In the genomic region with DNA sequence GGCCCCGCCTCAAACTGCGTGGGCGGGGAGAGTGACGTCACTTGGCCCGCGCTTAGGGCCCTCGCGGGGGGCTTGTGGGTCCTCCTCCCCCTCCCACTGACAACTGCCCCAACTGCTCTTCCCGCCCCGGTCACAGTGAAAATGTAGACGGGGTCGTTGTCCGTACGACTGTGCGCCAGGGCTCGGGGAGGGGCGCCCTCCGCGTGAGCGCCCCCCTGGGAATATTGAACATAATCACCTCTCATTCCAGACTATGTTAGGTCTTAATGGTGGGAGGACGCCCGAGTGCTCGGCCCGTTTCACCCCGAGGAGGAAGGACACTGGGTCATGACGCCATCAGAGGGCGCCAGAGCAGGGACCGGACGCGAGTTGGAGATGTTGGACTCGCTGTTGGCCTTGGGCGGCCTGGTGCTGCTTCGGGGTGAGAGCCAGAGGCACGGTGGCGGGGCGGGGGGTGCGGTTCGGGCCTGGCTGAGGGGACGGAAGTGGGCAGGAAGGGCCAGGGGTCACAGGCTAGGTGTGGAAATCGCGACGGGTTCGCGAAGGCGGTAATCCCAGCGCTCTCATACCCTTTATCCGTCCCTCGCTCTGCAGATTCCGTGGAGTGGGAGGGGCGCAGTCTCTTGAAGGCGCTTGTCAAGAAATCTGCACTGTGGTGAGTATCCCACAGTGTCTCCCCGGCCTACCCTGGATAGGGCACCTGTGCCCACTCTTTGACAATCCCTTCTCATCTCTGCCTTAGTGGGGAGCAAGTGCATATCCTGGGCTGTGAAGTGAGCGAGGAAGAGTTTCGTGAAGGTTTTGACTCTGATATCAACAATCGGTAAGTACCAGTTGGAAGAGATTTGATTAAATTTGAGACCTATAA, we compare ENCODE assay signal across 8 cellular contexts. TPM values are rescaled to one million over a fixed set of nuclear protein-coding genes. Genes with fewer than 3 reads are reported as not detected.
DNase-seq lines count a peak whose midpoint lies in the region; ATAC-seq and TF ChIP-seq lines count a peak whose summit lies in the region.

Gene ELP5 (plus strand): TSS at position 40 of the 868 bp plus-strand sequence. CDS start 336 bp downstream, at position 376.

- H3K4me3 Mint-ChIP-seq in activated T-cell treated with anti-CD3 and anti-CD28 coated beads, Interleukin-2, amount 50 U/mL, for 4 hours: peak within 1 kb of the TSS; percentile 97
- peak within 1 kb of the TSS; percentile 91 for H3K4me3 Mint-ChIP-seq in stimulated activated memory B cell treated with anti-CD40 and anti-IgM and Interleukin-4, amounts not matched to agents 10 μg/mL and 1 μg/mL and 100 μg/mL, for 72 hours

- H3K27ac Mint-ChIP-seq in stimulated activated memory B cell treated with anti-CD40 and anti-IgM and Interleukin-4, amounts not matched to agents 10 μg/mL and 1 μg/mL and 100 μg/mL, for 72 hours: peak within 1 kb of the TSS; percentile 98

- peak within 1 kb of the TSS; percentile 75 for H2AFZ ChIP-seq in OCI-LY3 (ENCODE audit: low read depth, low read length)

- ATAC-seq in GM21423 (IDR thresholded peaks at IDR 0.05; ENCODE audit: unreplicated experiment): peak; percentile 53
- ATAC-seq in activated T-cell treated with anti-CD3 and anti-CD28 coated beads, Interleukin-2, amount 50 U/mL, for 4 hours: peak; percentile 57 to 63
- ATAC-seq in esophagus mucosa: peak; percentile 72
- peak; percentile 85 for ATAC-seq in stimulated activated memory B cell treated with anti-CD40 and anti-IgM and Interleukin-4, amounts not matched to agents 10 μg/mL and 1 μg/mL and 100 μg/mL, for 72 hours

- peak within 1 kb of the TSS; percentile 89 for H3K4me3 ChIP-seq in HUES6 (ENCODE audit: low read depth, low read length)
- peak within 1 kb of the TSS; percentile 98 for H3K4me3 ChIP-seq in OCI-LY3 (ENCODE audit: low read length)

- peaks cover 12% of the 10 kb centered on the region; the same call in 1 of the 2 replicates for H3K4me1 ChIP-seq in HUES6 (ENCODE audit: control insufficient read depth, insufficient read depth, low read length)
- peaks cover 16% of the 10 kb centered on the region for H3K4me1 ChIP-seq in OCI-LY3 (ENCODE audit: low read length)

- peak within 1 kb of the TSS; percentile 98 for H3K4me2 ChIP-seq in OCI-LY3 (ENCODE audit: low read length)

- H4K20me1 ChIP-seq in OCI-LY3 (ENCODE audit: insufficient read depth, low read length): peaks cover 8% of the 10 kb centered on the region

- H3K27ac ChIP-seq in HUES6 (ENCODE audit: low read depth, low read length): peak within 1 kb of the TSS; percentile 90
- H3K27ac ChIP-seq in OCI-LY3 (ENCODE audit: low read length): peak within 1 kb of the TSS; percentile 94

- H3K4me1 Mint-ChIP-seq in activated T-cell treated with anti-CD3 and anti-CD28 coated beads, Interleukin-2, amount 50 U/mL, for 4 hours (ENCODE audit: low read depth): peaks cover 34% of the 10 kb centered on the region
- peaks cover 47% of the 10 kb centered on the region for H3K4me1 Mint-ChIP-seq in stimulated activated memory B cell treated with anti-CD40 and anti-IgM and Interleukin-4, amounts not matched to agents 10 μg/mL and 1 μg/mL and 100 μg/mL, for 72 hours

- no peaks in the 10 kb centered on the region for H3K27me3 Mint-ChIP-seq in activated T-cell treated with anti-CD3 and anti-CD28 coated beads, Interleukin-2, amount 50 U/mL, for 4 hours (ENCODE audit: low read depth)
- no peaks in the 10 kb centered on the region for H3K27me3 Mint-ChIP-seq in stimulated activated memory B cell treated with anti-CD40 and anti-IgM and Interleukin-4, amounts not matched to agents 10 μg/mL and 1 μg/mL and 100 μg/mL, for 72 hours

- H3K9ac ChIP-seq in HUES6 (ENCODE audit: low read length) (peak within 1 kb of the TSS; percentile 90), OCI-LY3 (ENCODE audit: low read length) (peak within 1 kb of the TSS; percentile 98)

- H3K27me3 ChIP-seq in HUES6 (ENCODE audit: control insufficient read depth, insufficient read depth, low read length) (no peaks in the 10 kb centered on the region), OCI-LY3 (ENCODE audit: low read depth, low read length) (no peaks in the 10 kb centered on the region)

- no peaks in the 10 kb centered on the region for H3K9me3 Mint-ChIP-seq in activated T-cell treated with anti-CD3 and anti-CD28 coated beads, Interleukin-2, amount 50 U/mL, for 4 hours
- H3K9me3 Mint-ChIP-seq in stimulated activated memory B cell treated with anti-CD40 and anti-IgM and Interleukin-4, amounts not matched to agents 10 μg/mL and 1 μg/mL and 100 μg/mL, for 72 hours: no peaks in the 10 kb centered on the region

- DNase-seq in DMS114 treated with DMSO at 0.1 percent for 48 hours (lab: John Stamatoyannopoulos, UW; ENCODE audit: unreplicated experiment): peak; percentile 79
- DNase-seq in activated T-cell treated with anti-CD3 and anti-CD28 coated beads, Interleukin-2, amount 50 U/mL, for 4 hours: peak; percentile 76
- DNase-seq in myocyte (ENCODE audit: low read depth): peak; percentile 95

- H3K36me3 Mint-ChIP-seq in activated T-cell treated with anti-CD3 and anti-CD28 coated beads, Interleukin-2, amount 50 U/mL, for 4 hours (ENCODE audit: insufficient read depth): peaks cover 20% of the 10 kb centered on the region
- peaks cover 43% of the 10 kb centered on the region for H3K36me3 Mint-ChIP-seq in stimulated activated memory B cell treated with anti-CD40 and anti-IgM and Interleukin-4, amounts not matched to agents 10 μg/mL and 1 μg/mL and 100 μg/mL, for 72 hours

- peaks cover 53% of the 10 kb centered on the region for H3K79me2 ChIP-seq in OCI-LY3 (ENCODE audit: low read length)

- H3K36me3 ChIP-seq in HUES6 (ENCODE audit: control insufficient read depth, insufficient read depth, low read length) (peaks cover 33% of the 10 kb centered on the region), OCI-LY3 (replicated peaks; ENCODE audit: low read depth, low read length) (peaks cover 16% of the 10 kb centered on the region)

- H3K9me3 ChIP-seq in HUES6 (ENCODE audit: control insufficient read depth, insufficient read depth, low read depth, low read length) (no peaks in the 10 kb centered on the region), OCI-LY3 (ENCODE audit: insufficient read depth, low read length) (no peaks in the 10 kb centered on the region)

- TF ChIP-seq CTCF in OCI-LY3 (IDR thresholded peaks at IDR 0.05; ENCODE audit: low read depth, low read length): peak; percentile 38

RNA-seq across cellular contexts. Expression of gene ELP5, which starts in this region (rescaled TPM):
- total RNA-seq in activated T-cell treated with anti-CD3 and anti-CD28 coated beads, Interleukin-2, amount 50 U/mL, for 4 hours: 100 to 1,000 TPM; 107 to 138 (median 117) TPM
- total RNA-seq in esophagus mucosa (40.3 TPM), myocyte (75.1 and 81.8 TPM in 2 replicates)
- polyA plus RNA-seq in myocyte (2012): 91.3 TPM

Comparison
In these comparisons a context has a peak if more than half of its experiments do, and no peak if none do; other contexts are left out.
1. Peak in every context shown above with its lines: DNase-seq, ATAC-seq, H3K4me3 ChIP-seq and H3K27ac ChIP-seq.